Comparison of ENCODE assay signal across 1 cellular context in genomic region chr14:49988080-49988990, GRCh38.
TF ChIP-seq lines count a peak whose summit lies in the region.

No MANE protein-coding gene starts in this region.

TF ChIP-seq in HepG2, 621 proteins besides CTCF, POLR2A, EP300 and RAD21 (continued from another document):
- TF ChIP-seq ZNF781 (CRISPR knock-in tag; IDR thresholded peaks at IDR 0.05; ENCODE audit: borderline replicate concordance, not compliant biosample characterization) (no peak), PHF8 (CRISPR knock-in tag; IDR thresholded peaks at IDR 0.05) (peak; percentile 20; the same call in 1 of the 2 replicates), ZNF235 (CRISPR knock-in tag; IDR thresholded peaks at IDR 0.05; ENCODE audit: borderline replicate concordance) (no peak), ZNF317 (CRISPR knock-in tag; IDR thresholded peaks at IDR 0.05) (0 out of 2 replicates have a peak, but pooled peaks have one; percentile 8), ETS1 (CRISPR knock-in tag; IDR thresholded peaks at IDR 0.05) (no peak), ATF7 (IDR thresholded peaks at IDR 0.05) (no peak), ATF7 (CRISPR knock-in tag; IDR thresholded peaks at IDR 0.05) (no peak), ZNF138 (CRISPR knock-in tag; IDR thresholded peaks at IDR 0.05; ENCODE audit: low read depth) (no peak), NR2F6 (IDR thresholded peaks at IDR 0.05) (no peak), NR2F6 (CRISPR knock-in tag; IDR thresholded peaks at IDR 0.05) (no peak), TEAD3 (CRISPR knock-in tag; optimal IDR thresholded peaks at IDR 0.05; ENCODE audit: borderline replicate concordance) (peak; percentile 2), ZNF547 (CRISPR knock-in tag; IDR thresholded peaks at IDR 0.05) (no peak), TAF1 (CRISPR knock-in tag; IDR thresholded peaks at IDR 0.05) (no peak), SRY (CRISPR knock-in tag; IDR thresholded peaks at IDR 0.05) (no peak), POLR2G (IDR thresholded peaks at IDR 0.05; ENCODE audit: low read depth, low read length) (no peak), RBM22 (optimal IDR thresholded peaks at IDR 0.05; ENCODE audit: low read length) (no peak), MAFK (conservative IDR thresholded peaks at IDR 0.05 in 1 of 2, IDR thresholded peaks at IDR 0.05 in 1 of 2; ENCODE audit: low read length in 2 of 2) (no peak), ESRRA (CRISPR knock-in tag; IDR thresholded peaks at IDR 0.05; ENCODE audit: low read depth) (no peak), ISX (CRISPR knock-in tag; conservative IDR thresholded peaks at IDR 0.05) (no peak), ZBTB42 (CRISPR knock-in tag; IDR thresholded peaks at IDR 0.05) (no peak), TMF1 (CRISPR knock-in tag; IDR thresholded peaks at IDR 0.05; ENCODE audit: low read depth) (peak; percentile 49; the same call in 1 of the 2 replicates), BCL3 (CRISPR knock-in tag; IDR thresholded peaks at IDR 0.05) (no peak), ZNF772 (CRISPR knock-in tag; IDR thresholded peaks at IDR 0.05) (no peak), BATF2 (CRISPR knock-in tag; IDR thresholded peaks at IDR 0.05) (no peak), ZHX2 (IDR thresholded peaks at IDR 0.05; ENCODE audit: low read depth) (no peak), ZHX2 (CRISPR knock-in tag; IDR thresholded peaks at IDR 0.05; ENCODE audit: borderline replicate concordance) (no peak), ZNF607 (CRISPR knock-in tag; IDR thresholded peaks at IDR 0.05; ENCODE audit: borderline replicate concordance) (no peak), BRD4 (CRISPR knock-in tag; IDR thresholded peaks at IDR 0.05) (no peak), CREM (IDR thresholded peaks at IDR 0.05) (no peak), CREM (CRISPR knock-in tag; IDR thresholded peaks at IDR 0.05) (no peak), FOXK1 (CRISPR knock-in tag; IDR thresholded peaks at IDR 0.05; ENCODE audit: borderline replicate concordance, low read depth) (no peak), ZNF841 (CRISPR knock-in tag; IDR thresholded peaks at IDR 0.05; ENCODE audit: borderline replicate concordance) (no peak), SMAD1 (CRISPR knock-in tag; IDR thresholded peaks at IDR 0.05; ENCODE audit: borderline replicate concordance, low read depth) (no peak), YY1 (IDR thresholded peaks at IDR 0.05; ENCODE audit: insufficient read depth, insufficient replicate concordance, low read depth, low read length) (no peak), CEBPB (IDR thresholded peaks at IDR 0.05; ENCODE audit: borderline replicate concordance, low read depth, low read length) (no peak), CSRNP2 (CRISPR knock-in tag; conservative IDR thresholded peaks at IDR 0.05; ENCODE audit: low read depth) (no peak), ZNF383 (CRISPR knock-in tag; IDR thresholded peaks at IDR 0.05; ENCODE audit: borderline replicate concordance) (no peak), ZNF891 (CRISPR knock-in tag; IDR thresholded peaks at IDR 0.05) (no peak), ZNF737 (CRISPR knock-in tag; IDR thresholded peaks at IDR 0.05; ENCODE audit: borderline replicate concordance) (no peak), SETDB1 (CRISPR knock-in tag; IDR thresholded peaks at IDR 0.05; ENCODE audit: borderline replicate concordance) (no peak), GTF2F1 (IDR thresholded peaks at IDR 0.05; ENCODE audit: low read length) (no peak), ZNF510 (CRISPR knock-in tag; IDR thresholded peaks at IDR 0.05; ENCODE audit: low read depth) (no peak), REXO4 (CRISPR knock-in tag; IDR thresholded peaks at IDR 0.05; ENCODE audit: borderline replicate concordance) (no peak), THRA (CRISPR knock-in tag; IDR thresholded peaks at IDR 0.05; ENCODE audit: borderline replicate concordance) (no peak), SP4 (CRISPR knock-in tag; IDR thresholded peaks at IDR 0.05) (no peak), ZSCAN25 (CRISPR knock-in tag; IDR thresholded peaks at IDR 0.05) (no peak), ZSCAN21 (CRISPR knock-in tag; IDR thresholded peaks at IDR 0.05; ENCODE audit: borderline replicate concordance) (no peak), ZNF615 (CRISPR knock-in tag; IDR thresholded peaks at IDR 0.05; ENCODE audit: borderline replicate concordance) (no peak), RFX5 (IDR thresholded peaks at IDR 0.05; ENCODE audit: low read depth, low read length) (no peak), JUND (CRISPR knock-in tag; IDR thresholded peaks at IDR 0.05) (no peak), KLF12 (CRISPR knock-in tag; IDR thresholded peaks at IDR 0.05; ENCODE audit: borderline replicate concordance) (no peak), ZNF644 (CRISPR knock-in tag; IDR thresholded peaks at IDR 0.05; ENCODE audit: low read depth) (0 out of 2 replicates have a peak, but pooled peaks have one; percentile 6), ZNF780A (CRISPR knock-in tag; IDR thresholded peaks at IDR 0.05) (no peak), SMYD3 (CRISPR knock-in tag; IDR thresholded peaks at IDR 0.05) (0 out of 2 replicates have a peak, but pooled peaks have one; percentile 34)
- TF ChIP-seq, protein P1, sequence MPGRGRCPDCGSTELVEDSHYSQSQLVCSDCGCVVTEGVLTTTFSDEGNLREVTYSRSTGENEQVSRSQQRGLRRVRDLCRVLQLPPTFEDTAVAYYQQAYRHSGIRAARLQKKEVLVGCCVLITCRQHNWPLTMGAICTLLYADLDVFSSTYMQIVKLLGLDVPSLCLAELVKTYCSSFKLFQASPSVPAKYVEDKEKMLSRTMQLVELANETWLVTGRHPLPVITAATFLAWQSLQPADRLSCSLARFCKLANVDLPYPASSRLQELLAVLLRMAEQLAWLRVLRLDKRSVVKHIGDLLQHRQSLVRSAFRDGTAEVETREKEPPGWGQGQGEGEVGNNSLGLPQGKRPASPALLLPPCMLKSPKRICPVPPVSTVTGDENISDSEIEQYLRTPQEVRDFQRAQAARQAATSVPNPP (CRISPR knock-in tag; IDR thresholded peaks at IDR 0.05), result 0 out of 2 replicates have a peak, but pooled peaks have one; percentile 14
- TF ChIP-seq, protein P2, sequence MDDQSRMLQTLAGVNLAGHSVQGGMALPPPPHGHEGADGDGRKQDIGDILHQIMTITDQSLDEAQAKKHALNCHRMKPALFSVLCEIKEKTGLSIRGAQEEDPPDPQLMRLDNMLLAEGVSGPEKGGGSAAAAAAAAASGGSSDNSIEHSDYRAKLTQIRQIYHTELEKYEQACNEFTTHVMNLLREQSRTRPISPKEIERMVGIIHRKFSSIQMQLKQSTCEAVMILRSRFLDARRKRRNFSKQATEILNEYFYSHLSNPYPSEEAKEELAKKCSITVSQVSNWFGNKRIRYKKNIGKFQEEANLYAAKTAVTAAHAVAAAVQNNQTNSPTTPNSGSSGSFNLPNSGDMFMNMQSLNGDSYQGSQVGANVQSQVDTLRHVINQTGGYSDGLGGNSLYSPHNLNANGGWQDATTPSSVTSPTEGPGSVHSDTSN (CRISPR knock-in tag; IDR thresholded peaks at IDR 0.05; ENCODE audit: borderline replicate concordance), result no peak
- TF ChIP-seq, protein P3, sequence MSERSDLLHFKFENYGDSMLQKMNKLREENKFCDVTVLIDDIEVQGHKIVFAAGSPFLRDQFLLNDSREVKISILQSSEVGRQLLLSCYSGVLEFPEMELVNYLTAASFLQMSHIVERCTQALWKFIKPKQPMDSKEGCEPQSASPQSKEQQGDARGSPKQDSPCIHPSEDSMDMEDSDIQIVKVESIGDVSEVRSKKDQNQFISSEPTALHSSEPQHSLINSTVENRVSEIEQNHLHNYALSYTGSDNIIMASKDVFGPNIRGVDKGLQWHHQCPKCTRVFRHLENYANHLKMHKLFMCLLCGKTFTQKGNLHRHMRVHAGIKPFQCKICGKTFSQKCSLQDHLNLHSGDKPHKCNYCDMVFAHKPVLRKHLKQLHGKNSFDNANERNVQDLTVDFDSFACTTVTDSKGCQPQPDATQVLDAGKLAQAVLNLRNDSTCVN (CRISPR knock-in tag; IDR thresholded peaks at IDR 0.05; ENCODE audit: borderline replicate concordance), result no peak
